1 cellular context compared by ENCODE assay signal in the genomic region with DNA sequence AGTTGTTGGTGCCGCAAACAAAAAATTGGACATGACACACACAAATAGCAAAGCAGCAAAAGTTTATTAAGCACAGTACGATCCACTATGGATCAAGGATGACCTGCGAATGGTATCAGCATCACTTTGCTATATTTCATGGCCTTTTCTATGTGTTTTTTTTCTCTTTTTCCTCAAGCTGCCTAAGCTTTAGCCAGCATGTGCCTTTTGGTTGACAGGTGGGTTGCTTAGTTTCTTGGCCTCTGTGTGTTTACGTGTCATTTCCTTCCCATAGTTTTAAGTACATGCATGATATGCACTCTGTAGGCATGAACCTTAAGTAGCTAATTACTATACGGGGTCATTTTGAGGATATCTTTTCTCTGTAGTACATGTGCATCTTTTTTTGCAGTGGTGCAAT.
TF ChIP-seq lines count a peak whose summit lies in the region.

No MANE protein-coding gene starts in this region.

TF ChIP-seq in SK-N-SH treated with all-trans-retinoic acid at 6 μM for 48 hours, 23 proteins besides CTCF, POLR2A, EP300 and RAD21 (continued from another document):
- TF ChIP-seq ARNTL (CRISPR knock-in tag; IDR thresholded peaks at IDR 0.05; ENCODE audit: borderline replicate concordance, low read depth): no peak
- no peak for TF ChIP-seq BACH2 (CRISPR knock-in tag; IDR thresholded peaks at IDR 0.05; ENCODE audit: borderline replicate concordance)
- TF ChIP-seq TCF4 (CRISPR knock-in tag; IDR thresholded peaks at IDR 0.05; ENCODE audit: borderline replicate concordance): no peak
